9 cellular contexts compared by ENCODE assay signal in genomic region chr7:134920026-134920758, GRCh38.
DNase-seq lines count a peak whose midpoint lies in the region; ATAC-seq lines count a peak whose summit lies in the region.
"Had no signal": no experiment of that assay in that cellular context is flagged by ENCODE, and none has a peak within 500 bp of the region (broad histone marks: within the 10 kb centered on the region; RNA-seq: fewer than 3 reads in every experiment).

No MANE protein-coding gene starts in this region.

- H3K36me3 ChIP-seq in H7 (replicated peaks; ENCODE audit: control insufficient read depth, insufficient read depth, low read length), result no peaks in the 10 kb centered on the region

- DNase-seq in dedifferentiated amniotic fluid mesenchymal stem cell (ENCODE audit: extremely low spot score) (peak; percentile 91), skeletal muscle cell (ENCODE audit: low read depth) (peak; percentile 83), ecto neural progenitor cell (ENCODE audit: low spot score) (no peak), H7 (no peak), NCI-H2196 treated with DMSO at 0.1 percent for 48 hours (lab: John Stamatoyannopoulos, UW; ENCODE audit: unreplicated experiment) (no peak), NCI-H748 (lab: John Stamatoyannopoulos, UW; ENCODE audit: unreplicated experiment) (no peak)
- DNase-seq: mesendoderm had no signal

- no peaks in the 10 kb centered on the region for H3K27me3 ChIP-seq in H7 (ENCODE audit: control insufficient read depth, insufficient read depth, low read length)

- H3K4me3 ChIP-seq in skeletal muscle cell (ENCODE audit: low read depth, low read length) (no peak overlapping the region), H7 (ENCODE audit: insufficient read depth, low read depth, low read length) (no peak overlapping the region)

- peak; percentile 38 for ATAC-seq in GM18861 (IDR thresholded peaks at IDR 0.05; ENCODE audit: unreplicated experiment)
- ATAC-seq in HG02938 (IDR thresholded peaks at IDR 0.05; ENCODE audit: unreplicated experiment), result peak; percentile 53

Comparison
In these comparisons a context has a peak if more than half of its experiments do, and no peak if none do; other contexts are left out.
1. DNase-seq: peak in dedifferentiated amniotic fluid mesenchymal stem cell (single experiment) and skeletal muscle cell (single experiment); none in ecto neural progenitor cell (single experiment), H7 (single experiment), NCI-H2196 treated with DMSO at 0.1 percent for 48 hours (single experiment) and NCI-H748 (single experiment).